In the genomic region with DNA sequence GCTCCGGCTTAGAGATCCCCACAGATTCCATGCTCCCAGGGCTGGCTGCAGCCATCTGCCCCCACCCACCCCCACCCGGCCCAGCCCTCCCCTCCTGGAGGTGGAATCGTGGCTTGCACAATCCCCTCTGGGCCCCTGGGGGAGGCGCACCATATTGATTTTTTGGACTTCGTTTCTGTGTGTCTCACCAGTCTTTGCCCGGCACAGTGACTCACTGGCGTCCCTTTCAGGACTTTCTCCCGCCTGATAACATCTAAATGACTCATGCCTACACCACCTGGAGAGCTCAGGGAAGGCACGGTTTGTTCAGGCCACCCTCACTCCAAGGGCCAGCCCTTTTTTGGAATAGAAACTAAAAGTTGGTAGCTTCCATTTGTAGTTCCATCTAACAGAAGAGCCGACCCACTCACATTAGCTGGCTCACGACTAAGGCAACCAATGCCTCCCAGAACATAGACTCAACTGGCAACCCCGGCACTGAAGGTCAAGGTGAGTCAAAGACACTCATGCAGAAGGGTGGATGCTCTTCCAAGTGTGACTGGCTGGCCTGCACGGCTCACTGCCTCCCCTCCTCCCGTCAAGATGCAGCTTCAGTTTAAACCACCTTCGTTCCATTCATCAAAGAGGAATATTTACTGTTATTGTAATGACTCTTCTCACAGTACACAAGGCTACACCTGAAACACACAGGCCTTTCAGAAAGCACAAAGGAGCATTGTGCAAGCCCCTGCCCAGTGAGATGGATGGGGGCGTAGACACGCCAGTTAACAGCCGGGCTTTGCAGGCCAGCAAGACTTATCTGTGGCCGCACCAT, we compare ENCODE assay signal across 1 cellular context.
TF ChIP-seq lines count a peak whose summit lies in the region.

No MANE protein-coding gene starts in this region.

TF ChIP-seq in HEK293, 187 proteins besides CTCF, POLR2A, EP300 and RAD21 (continued from another document):
- TF ChIP-seq, protein P1, sequence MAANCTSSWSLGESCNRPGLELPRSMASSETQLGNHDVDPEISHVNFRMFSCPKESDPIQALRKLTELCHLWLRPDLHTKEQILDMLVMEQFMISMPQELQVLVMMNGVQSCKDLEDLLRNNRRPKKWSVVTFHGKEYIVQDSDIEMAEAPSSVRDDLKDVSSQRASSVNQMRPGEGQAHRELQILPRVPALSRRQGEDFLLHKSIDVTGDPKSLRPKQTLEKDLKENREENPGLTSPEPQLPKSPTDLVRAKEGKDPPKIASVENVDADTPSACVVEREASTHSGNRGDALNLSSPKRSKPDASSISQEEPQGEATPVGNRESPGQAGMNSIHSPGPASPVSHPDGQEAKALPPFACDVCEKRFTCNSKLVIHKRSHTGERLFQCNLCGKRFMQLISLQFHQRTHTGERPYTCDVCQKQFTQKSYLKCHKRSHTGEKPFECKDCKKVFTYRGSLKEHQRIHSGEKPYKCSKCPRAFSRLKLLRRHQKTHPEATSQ (tag by site-specific recombination; IDR thresholded peaks at IDR 0.05) = peak; percentile 73; the same call in 1 of the 2 replicates
